29 cellular contexts compared by ENCODE assay signal in the genomic region with DNA sequence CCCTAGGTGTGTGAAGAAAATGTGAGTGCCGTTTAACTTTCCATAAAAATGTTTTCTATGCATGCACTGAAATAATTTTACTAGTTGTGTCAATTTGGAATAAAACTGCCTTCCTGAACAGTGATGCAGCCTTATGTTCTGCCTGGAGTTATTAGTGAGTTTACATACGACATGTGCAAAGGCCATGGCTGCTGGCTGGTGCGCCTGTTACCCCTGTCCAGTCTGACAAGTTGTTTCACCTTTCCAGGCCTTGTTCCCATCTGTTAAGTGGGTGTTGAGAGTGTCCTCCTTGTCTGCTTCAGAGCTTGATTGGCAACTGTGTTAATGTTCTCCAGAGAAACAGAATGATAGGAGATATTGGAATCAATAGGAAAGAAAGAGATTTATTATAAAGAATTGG.
"Had no signal": no experiment of that assay in that cellular context is flagged by ENCODE, and none has a peak within 500 bp of the region (broad histone marks: within the 10 kb centered on the region; RNA-seq: fewer than 3 reads in every experiment).

No MANE protein-coding gene starts in this region.

- H3K36me3 Mint-ChIP-seq: natural killer cell had no signal

- FAIRE-seq: small intestine, urothelium cell line had no signal

- DNase-seq: natural killer cell; occipital lobe; ovary; posterior cingulate gyrus; psoas muscle; right cardiac atrium; sigmoid colon; small intestine; stimulated activated CD4-positive, alpha-beta T cell treated with anti-CD3 and anti-CD28 coated beads, Interleukin-15, amount 100 ng/mL, for 24 hours; stimulated activated CD4-positive, alpha-beta T cell treated with anti-CD3 and anti-CD28 coated beads, Interleukin-2, amount 100 ng/mL, for 24 hours; stimulated activated CD4-positive, alpha-beta T cell treated with anti-CD3 and anti-CD28 coated beads, Interleukin-2, amount 100 ng/mL, for 48 hours; stimulated activated CD4-positive, alpha-beta T cell treated with anti-CD3 and anti-CD28 coated beads, Interleukin-4, amount 100 ng/mL, for 24 hours; stimulated activated naive B cell treated with anti-CD40 and anti-IgM and Interleukin-4, amounts not matched to agents 10 μg/mL and 1 μg/mL and 100 μg/mL, for 72 hours; stimulated activated naive CD4-positive, alpha-beta T cell treated with Interleukin-2 at 50 U/mL for 16 hours; stomach; thyroid gland; trophoblast cell; upper lobe of left lung had no signal

- H3K27me3 ChIP-seq: neural progenitor cell, ovary, right lobe of liver, sigmoid colon, stomach, thyroid gland, tibial nerve, upper lobe of left lung, vagina had no signal

- H3K27ac ChIP-seq: neural progenitor cell, ovary, parathyroid adenoma, psoas muscle, sigmoid colon, stomach, thoracic aorta, thyroid gland, tibial nerve, upper lobe of left lung, vagina had no signal

- H3K4me1 Mint-ChIP-seq: natural killer cell; nephron; stimulated activated effector memory CD8-positive, alpha-beta T cell treated with anti-CD3 and anti-CD28 coated beads, Interleukin-12 subunit alpha, Interleukin-12 subunit beta, amount 100 ng/mL, for 72 hours had no signal

- H3K79me2 ChIP-seq: parathyroid adenoma had no signal

- ATAC-seq: natural killer cell; psoas muscle; right cardiac atrium; stimulated activated effector memory CD8-positive, alpha-beta T cell treated with anti-CD3 and anti-CD28 coated beads, Interleukin-12 subunit alpha, Interleukin-12 subunit beta, amount 100 ng/mL, for 72 hours; stimulated activated naive B cell treated with anti-CD40 and anti-IgM and Interleukin-4, amounts not matched to agents 10 μg/mL and 1 μg/mL and 100 μg/mL, for 72 hours had no signal

- H3K4me3 ChIP-seq: neural progenitor cell, ovary, psoas muscle, right lobe of liver, sigmoid colon, stomach, thoracic aorta, thyroid gland, tibial nerve, upper lobe of left lung, vagina had no signal

- H3K4me2 ChIP-seq: neural progenitor cell had no signal

- H3K36me3 ChIP-seq: neural progenitor cell, ovary had no signal

- H3K27me3 Mint-ChIP-seq: progenitor cell of endocrine pancreas; stimulated activated naive B cell treated with anti-CD40 and anti-IgM and Interleukin-4, amounts not matched to agents 10 μg/mL and 1 μg/mL and 100 μg/mL, for 72 hours; stimulated activated naive CD8-positive, alpha-beta T cell treated with anti-CD3 and anti-CD28 coated beads, Interleukin-15, Interleukin-2, amounts not matched to agents 100 ng/mL and 50 ng/mL, for 24 hours had no signal

- H3K27ac Mint-ChIP-seq: natural killer cell; nephron; neural progenitor cell; progenitor cell of endocrine pancreas; stimulated activated effector memory CD8-positive, alpha-beta T cell treated with anti-CD3 and anti-CD28 coated beads, Interleukin-12 subunit alpha, Interleukin-12 subunit beta, amount 100 ng/mL, for 72 hours; stimulated activated naive B cell treated with anti-CD40 and anti-IgM and Interleukin-4, amounts not matched to agents 10 μg/mL and 1 μg/mL and 100 μg/mL, for 72 hours; stimulated activated naive CD8-positive, alpha-beta T cell treated with anti-CD3 and anti-CD28 coated beads, Interleukin-15, Interleukin-2, amounts not matched to agents 100 ng/mL and 50 ng/mL, for 24 hours had no signal

- H2AFZ ChIP-seq: neural progenitor cell, parathyroid adenoma had no signal

- H3K4me3 Mint-ChIP-seq: natural killer cell; nephron; neural progenitor cell; stimulated activated effector memory CD8-positive, alpha-beta T cell treated with anti-CD3 and anti-CD28 coated beads, Interleukin-12 subunit alpha, Interleukin-12 subunit beta, amount 100 ng/mL, for 72 hours; stimulated activated naive B cell treated with anti-CD40 and anti-IgM and Interleukin-4, amounts not matched to agents 10 μg/mL and 1 μg/mL and 100 μg/mL, for 72 hours; stimulated activated naive CD8-positive, alpha-beta T cell treated with anti-CD3 and anti-CD28 coated beads, Interleukin-15, Interleukin-2, amounts not matched to agents 100 ng/mL and 50 ng/mL, for 24 hours had no signal

- H3K4me1 ChIP-seq: sigmoid colon, stomach, thyroid gland, tibial nerve, upper lobe of left lung, vagina had no signal

- H3K9me3 Mint-ChIP-seq: natural killer cell; nephron; neural progenitor cell; stimulated activated effector memory CD8-positive, alpha-beta T cell treated with anti-CD3 and anti-CD28 coated beads, Interleukin-12 subunit alpha, Interleukin-12 subunit beta, amount 100 ng/mL, for 72 hours; stimulated activated naive B cell treated with anti-CD40 and anti-IgM and Interleukin-4, amounts not matched to agents 10 μg/mL and 1 μg/mL and 100 μg/mL, for 72 hours; stimulated activated naive CD8-positive, alpha-beta T cell treated with anti-CD3 and anti-CD28 coated beads, Interleukin-15, Interleukin-2, amounts not matched to agents 100 ng/mL and 50 ng/mL, for 24 hours had no signal

- H3K9ac ChIP-seq: neural progenitor cell, parathyroid adenoma had no signal

- H3K9me3 ChIP-seq: ovary, psoas muscle, right lobe of liver, sigmoid colon, stomach, thoracic aorta, thyroid gland, tibial nerve, upper lobe of left lung, vagina had no signal
